ENCODE assay signal across 1 cellular context in genomic region chr9:107246259-107247254, GRCh38.
TF ChIP-seq lines count a peak whose summit lies in the region.

No MANE protein-coding gene starts in this region.

TF ChIP-seq in H1, 55 proteins besides CTCF, POLR2A, EP300 and RAD21:
- TF ChIP-seq SRF (IDR thresholded peaks at IDR 0.05; ENCODE audit: low read depth, low read length), result no peak
- TF ChIP-seq CTBP2 (IDR thresholded peaks at IDR 0.05; ENCODE audit: borderline replicate concordance, insufficient read depth, insufficient read length, low read length), result no peak
- TF ChIP-seq SP1 (IDR thresholded peaks at IDR 0.05; ENCODE audit: low read depth, low read length), result no peak
- no peak for TF ChIP-seq JUND (IDR thresholded peaks at IDR 0.05; ENCODE audit: low read length)
- TF ChIP-seq SUZ12 (IDR thresholded peaks at IDR 0.05; ENCODE audit: low read length), result no peak
- no peak for TF ChIP-seq ASH2L (IDR thresholded peaks at IDR 0.05; ENCODE audit: low read length)
- no peak for TF ChIP-seq CHD7 (IDR thresholded peaks at IDR 0.05; ENCODE audit: insufficient replicate concordance, low read length)
- TF ChIP-seq SIN3A (conservative IDR thresholded peaks at IDR 0.05 in 1 of 2, IDR thresholded peaks at IDR 0.05 in 1 of 2; ENCODE audit: low read depth in 1 of 2, low read length in 2 of 2), result no peak
- no peak for TF ChIP-seq TAF7 (optimal IDR thresholded peaks at IDR 0.05; ENCODE audit: borderline replicate concordance, low read depth, low read length)
- TF ChIP-seq KDM5A (IDR thresholded peaks at IDR 0.05; ENCODE audit: low read length), result no peak
- TF ChIP-seq HDAC2 (IDR thresholded peaks at IDR 0.05; ENCODE audit: borderline replicate concordance in 1 of 2, low read depth in 2 of 2, low read length in 2 of 2), result no peak
- no peak for TF ChIP-seq TBP (IDR thresholded peaks at IDR 0.05; ENCODE audit: low read depth, low read length)
- no peak for TF ChIP-seq HDAC6 (IDR thresholded peaks at IDR 0.05; ENCODE audit: low read depth, low read length)
- no peak for TF ChIP-seq SIRT6 (IDR thresholded peaks at IDR 0.05; ENCODE audit: low read length)
- no peak for TF ChIP-seq MAFK (IDR thresholded peaks at IDR 0.05; ENCODE audit: low read depth, low read length)
- TF ChIP-seq, protein P1, sequence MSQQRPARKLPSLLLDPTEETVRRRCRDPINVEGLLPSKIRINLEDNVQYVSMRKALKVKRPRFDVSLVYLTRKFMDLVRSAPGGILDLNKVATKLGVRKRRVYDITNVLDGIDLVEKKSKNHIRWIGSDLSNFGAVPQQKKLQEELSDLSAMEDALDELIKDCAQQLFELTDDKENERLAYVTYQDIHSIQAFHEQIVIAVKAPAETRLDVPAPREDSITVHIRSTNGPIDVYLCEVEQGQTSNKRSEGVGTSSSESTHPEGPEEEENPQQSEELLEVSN (IDR thresholded peaks at IDR 0.05), result no peak
